In genomic region chr15:48530528-48530927, GRCh38 we compare ENCODE assay signal across 30 cellular contexts.
"Had no signal": no experiment of that assay in that cellular context is flagged by ENCODE, and none has a peak within 500 bp of the region (broad histone marks: within the 10 kb centered on the region; RNA-seq: fewer than 3 reads in every experiment).

No MANE protein-coding gene starts in this region.

- H3K27ac Mint-ChIP-seq: immature natural killer cell; naive thymus-derived CD4-positive, alpha-beta T cell; natural killer cell treated with Interleukin-12 subunit alpha and Interleukin-12 subunit beta and Interleukin-15 and Interleukin-18, amount 100 ng/mL, for 72 hours; stimulated activated naive B cell treated with anti-CD40 and anti-IgM and Interleukin-4, amounts not matched to agents 10 μg/mL and 1 μg/mL and 100 μg/mL, for 72 hours had no signal

- H3K4me1 ChIP-seq: pancreas, prostate gland, tibial artery, upper lobe of right lung had no signal

- H3K27me3 Mint-ChIP-seq: stimulated activated naive B cell treated with anti-CD40 and anti-IgM and Interleukin-4, amounts not matched to agents 10 μg/mL and 1 μg/mL and 100 μg/mL, for 72 hours had no signal

- H3K36me3 Mint-ChIP-seq: immature natural killer cell; naive thymus-derived CD4-positive, alpha-beta T cell; natural killer cell treated with Interleukin-12 subunit alpha and Interleukin-12 subunit beta and Interleukin-15 and Interleukin-18, amount 100 ng/mL, for 72 hours; stimulated activated naive B cell treated with anti-CD40 and anti-IgM and Interleukin-4, amounts not matched to agents 10 μg/mL and 1 μg/mL and 100 μg/mL, for 72 hours had no signal

- H3K9me3 Mint-ChIP-seq: immature natural killer cell; naive thymus-derived CD4-positive, alpha-beta T cell; natural killer cell treated with Interleukin-12 subunit alpha and Interleukin-12 subunit beta and Interleukin-15 and Interleukin-18, amount 100 ng/mL, for 72 hours; stimulated activated naive B cell treated with anti-CD40 and anti-IgM and Interleukin-4, amounts not matched to agents 10 μg/mL and 1 μg/mL and 100 μg/mL, for 72 hours had no signal

- H3K4me3 Mint-ChIP-seq: immature natural killer cell; naive thymus-derived CD4-positive, alpha-beta T cell; natural killer cell treated with Interleukin-12 subunit alpha and Interleukin-12 subunit beta and Interleukin-15 and Interleukin-18, amount 100 ng/mL, for 72 hours; stimulated activated naive B cell treated with anti-CD40 and anti-IgM and Interleukin-4, amounts not matched to agents 10 μg/mL and 1 μg/mL and 100 μg/mL, for 72 hours had no signal

- H3K9me3 ChIP-seq: left lung, mucosa of descending colon, pancreas, prostate gland, stomach, thoracic aorta, tibial artery, upper lobe of right lung had no signal

- H3K36me3 ChIP-seq: pancreas, prostate gland, upper lobe of right lung had no signal

- H3K4me3 ChIP-seq: left lung, lung, mucosa of descending colon, pancreas, prostate gland, skin epidermis, stomach, thoracic aorta, tibial artery, upper lobe of right lung had no signal

- H3K4me1 Mint-ChIP-seq: immature natural killer cell; naive thymus-derived CD4-positive, alpha-beta T cell; stimulated activated naive B cell treated with anti-CD40 and anti-IgM and Interleukin-4, amounts not matched to agents 10 μg/mL and 1 μg/mL and 100 μg/mL, for 72 hours had no signal

- FAIRE-seq: islet of Langerhans, pancreas, urothelium cell line had no signal

- H3K27ac ChIP-seq: left lung, pancreas, prostate gland, skin epidermis, stomach, thoracic aorta, tibial artery, upper lobe of right lung had no signal

- H3K27me3 ChIP-seq: left lung, pancreas, stomach, tibial artery, upper lobe of right lung had no signal

- ATAC-seq: left colon; left lung; mucosa of descending colon; naive thymus-derived CD4-positive, alpha-beta T cell; natural killer cell treated with Interleukin-12 subunit alpha and Interleukin-12 subunit beta and Interleukin-15 and Interleukin-18, amount 100 ng/mL, for 72 hours; pancreas; right cardiac atrium; sciatic nerve; stimulated activated naive B cell treated with anti-CD40 and anti-IgM and Interleukin-4, amounts not matched to agents 10 μg/mL and 1 μg/mL and 100 μg/mL, for 72 hours; stimulated activated naive CD8-positive, alpha-beta T cell treated with anti-CD3 and anti-CD28 coated beads, Interleukin-15, Interleukin-2, amounts not matched to agents 100 U/mL and 50 U/mL, for 24 hours; upper lobe of right lung had no signal

- DNase-seq: hypothalamus; immature natural killer cell; kidney; left colon; left lung; midbrain; mucosa of descending colon; naive thymus-derived CD4-positive, alpha-beta T cell; pancreas; posterior cingulate gyrus; retina; stimulated activated CD4-positive, alpha-beta T cell treated with anti-CD3 and anti-CD28 coated beads, Interleukin-12 subunit alpha, Interleukin-12 subunit beta, amount 100 ng/mL, for 4 hours; stimulated activated CD4-positive, alpha-beta T cell treated with anti-CD3 and anti-CD28 coated beads, Interleukin-15, amount 100 ng/mL, for 24 hours; stimulated activated CD4-positive, alpha-beta T cell treated with anti-CD3 and anti-CD28 coated beads, Interleukin-2, amount 100 ng/mL, for 24 hours; stimulated activated CD4-positive, alpha-beta T cell treated with anti-CD3 and anti-CD28 coated beads, Interleukin-4, amount 100 ng/mL, for 1 hour; stimulated activated naive B cell treated with anti-CD40 and anti-IgM and Interleukin-4, amounts not matched to agents 10 μg/mL and 1 μg/mL and 100 μg/mL, for 72 hours; stimulated activated naive CD8-positive, alpha-beta T cell treated with anti-CD3 and anti-CD28 coated beads, Interleukin-15, Interleukin-2, amounts not matched to agents 100 U/mL and 50 U/mL, for 24 hours; stomach; tibial artery; trophoblast cell; upper lobe of right lung had no signal
